30 cellular contexts compared by ENCODE assay signal in genomic region chr1:100485855-100486258, GRCh38. TPM values are rescaled to one million over a fixed set of nuclear protein-coding genes. Genes with fewer than 3 reads are reported as not detected.
DNase-seq lines count a peak whose midpoint lies in the region; ATAC-seq, FAIRE-seq and TF ChIP-seq lines count a peak whose summit lies in the region.
"Had no signal": no experiment of that assay in that cellular context is flagged by ENCODE, and none has a peak within 500 bp of the region (broad histone marks: within the 10 kb centered on the region; RNA-seq: fewer than 3 reads in every experiment).

No MANE protein-coding gene starts in this region.

- H3K27me3 ChIP-seq in mammary epithelial cell (ENCODE audit: insufficient read depth, low read length) (no peaks in the 10 kb centered on the region), RWPE2 (ENCODE audit: insufficient read depth, poor library complexity, severe bottlenecking) (no peaks in the 10 kb centered on the region)
- H3K27me3 ChIP-seq: BE2C had no signal

- intact Hi-C loops in mammary epithelial cell (cut with micrococcal nuclease) (no loop called here), MCF 10A (cut with micrococcal nuclease) (no loop called here)

- in situ Hi-C loops in mammary epithelial cell (cut with MboI; ENCODE audit: low sequenced_read_pairs in 2 of 2): no loop called here

- no peak overlapping the region for H3K4me3 Mint-ChIP-seq in MCF 10A (ENCODE audit: unreplicated experiment)
- H3K4me3 Mint-ChIP-seq: nephron progenitor cell; stimulated activated memory B cell treated with anti-CD40 and anti-IgM and Interleukin-4, amounts not matched to agents 10 μg/mL and 1 μg/mL and 100 μg/mL, for 72 hours; T-helper 1 cell treated with Interleukin-12 subunit alpha and Interleukin-12 subunit beta and Interleukin-4 antibody, amounts not matched to agents 30 μg/mL and 1 μg/mL, for 36 hours; type B pancreatic cell had no signal

- H4K20me1 ChIP-seq in mammary epithelial cell (ENCODE audit: insufficient read depth, low read length): no peaks in the 10 kb centered on the region

- no peaks in the 10 kb centered on the region for H3K36me3 Mint-ChIP-seq in MCF 10A (ENCODE audit: insufficient read depth, unreplicated experiment)

- H3K4me2 ChIP-seq in mammary epithelial cell (ENCODE audit: insufficient read depth, low read depth, low read length): no peak overlapping the region
- H3K4me2 ChIP-seq: KMS-11 had no signal

- no peaks in the 10 kb centered on the region for H3K4me1 Mint-ChIP-seq in MCF 10A (ENCODE audit: insufficient read depth, unreplicated experiment)
- H3K4me1 Mint-ChIP-seq: stimulated activated memory B cell treated with anti-CD40 and anti-IgM and Interleukin-4, amounts not matched to agents 10 μg/mL and 1 μg/mL and 100 μg/mL, for 72 hours had no signal

- H3K9me3 ChIP-seq in mammary epithelial cell (replicated peaks; ENCODE audit: insufficient read depth, low read length) (no peaks in the 10 kb centered on the region), RWPE2 (ENCODE audit: severe bottlenecking) (no peaks in the 10 kb centered on the region)
- H3K9me3 ChIP-seq: BE2C had no signal

- no peak overlapping the region for H3K27ac Mint-ChIP-seq in MCF 10A (ENCODE audit: low read depth, unreplicated experiment)
- H3K27ac Mint-ChIP-seq: nephron progenitor cell; stimulated activated memory B cell treated with anti-CD40 and anti-IgM and Interleukin-4, amounts not matched to agents 10 μg/mL and 1 μg/mL and 100 μg/mL, for 72 hours; T-helper 1 cell treated with Interleukin-12 subunit alpha and Interleukin-12 subunit beta and Interleukin-4 antibody, amounts not matched to agents 30 μg/mL and 1 μg/mL, for 36 hours; type B pancreatic cell had no signal

- no peaks in the 10 kb centered on the region for H3K27me3 Mint-ChIP-seq in MCF 10A (ENCODE audit: insufficient read depth, unreplicated experiment)
- H3K27me3 Mint-ChIP-seq: stimulated activated memory B cell treated with anti-CD40 and anti-IgM and Interleukin-4, amounts not matched to agents 10 μg/mL and 1 μg/mL and 100 μg/mL, for 72 hours; type B pancreatic cell had no signal

- no peaks in the 10 kb centered on the region for H3K79me2 ChIP-seq in mammary epithelial cell (ENCODE audit: insufficient read depth, low read length)

- CTCF ChIA-PET in mammary epithelial cell (lab: Charles Lee; ENCODE audit: low non-redundant PET): no interaction called here
- CTCF ChIA-PET in MCF 10A (lab: Yijun Ruan, JAX): interaction anchor here (0.7 to 1.5 kb wide), 2 partner anchors 53 to 382 kb away, joined by 3 to 8 read pairs; no protein-coding TSS in a partner anchor

- H2AFZ ChIP-seq in mammary epithelial cell (ENCODE audit: low read depth, low read length): no peak overlapping the region

- no peak overlapping the region for H3K9ac ChIP-seq in mammary epithelial cell (ENCODE audit: insufficient read depth, low read length)
- H3K9ac ChIP-seq: KMS-11 had no signal

- POLR2A ChIA-PET in MCF 10A (lab: Yijun Ruan, JAX): no interaction called here

- H3K36me3 ChIP-seq in mammary epithelial cell (ENCODE audit: insufficient read depth, low read length) (no peaks in the 10 kb centered on the region), RWPE2 (ENCODE audit: low read depth) (no peaks in the 10 kb centered on the region)
- H3K36me3 ChIP-seq: BE2C had no signal

- H3K9me3 Mint-ChIP-seq in MCF 10A (ENCODE audit: unreplicated experiment): no peaks in the 10 kb centered on the region
- H3K9me3 Mint-ChIP-seq: nephron progenitor cell; stimulated activated memory B cell treated with anti-CD40 and anti-IgM and Interleukin-4, amounts not matched to agents 10 μg/mL and 1 μg/mL and 100 μg/mL, for 72 hours; T-helper 1 cell treated with Interleukin-12 subunit alpha and Interleukin-12 subunit beta and Interleukin-4 antibody, amounts not matched to agents 30 μg/mL and 1 μg/mL, for 36 hours; type B pancreatic cell had no signal

- WGBS in mammary epithelial cell (ENCODE audit: low coverage, missing lambda C conversion rate): 90% methylated on average over 2 of the region's 2 CpGs

- H3K27ac ChIP-seq in mammary epithelial cell (ENCODE audit: insufficient read depth, low read depth, low read length) (no peak overlapping the region), RWPE2 (ENCODE audit: poor library complexity, severe bottlenecking) (no peak overlapping the region)
- H3K27ac ChIP-seq: KMS-11 had no signal

- no peaks in the 10 kb centered on the region for H3K4me1 ChIP-seq in mammary epithelial cell (ENCODE audit: insufficient read depth, low read length)
- H3K4me1 ChIP-seq in RWPE2 (ENCODE audit: insufficient read depth, poor library complexity, severe bottlenecking): no peaks in the 10 kb centered on the region
- H3K4me1 ChIP-seq: BE2C had no signal

- BruUV-seq in mammary epithelial cell (replicated peaks; lab: Mats Ljungman, UMichigan): no TSS peak
- BruUV-seq in MCF 10A (replicated peaks; lab: Mats Ljungman, UMichigan): no TSS peak

- H3K4me3 ChIP-seq in mammary epithelial cell (replicated peaks in 1 of 3; ENCODE audit: insufficient read depth in 1 of 3, low read depth in 2 of 3, low read length in 3 of 3): no peak overlapping the region
- no peak overlapping the region for H3K4me3 ChIP-seq in RWPE2 (ENCODE audit: severe bottlenecking)

- peak; percentile 61 for FAIRE-seq in islet of Langerhans (lab: Jason Lieb, UNC)

- DNase-seq in mammary epithelial cell (peak; percentile 2), MCF 10A (ENCODE audit: unreplicated experiment) (no peak), RWPE2 (ENCODE audit: low spot score) (no peak), retina (no peak), HK-2 (ENCODE audit: unreplicated experiment) (no peak), DMS153 treated with DMSO at 0.1 percent for 48 hours (lab: John Stamatoyannopoulos, UW; ENCODE audit: unreplicated experiment) (no peak)
- DNase-seq: ACHN; activated CD4-positive, alpha-beta T cell treated with anti-CD3 and anti-CD28 coated beads for 48 hours; activated CD8-positive, alpha-beta memory T cell treated with anti-CD3 and anti-CD28 coated beads for 24 hours; activated T-cell treated with anti-CD3 and anti-CD28 coated beads, Interleukin-2, amount 50 U/mL, for 1 hour; BE2C; DMS79; GDM1; HCEC 1CT; NCI-H187; NCI-H226; nephron progenitor cell; posterior cingulate gyrus; RPMI8226; stimulated activated CD4-positive, alpha-beta T cell treated with anti-CD3 and anti-CD28 coated beads, Interleukin-4, amount 100 ng/mL, for 24 hours; substantia nigra had no signal

- TF ChIP-seq CTCF in mammary epithelial cell (conservative IDR thresholded peaks at IDR 0.05 in 1 of 2, IDR thresholded peaks at IDR 0.05 in 1 of 2; ENCODE audit: extremely low read depth in 1 of 2, insufficient read depth in 1 of 2, low read depth in 1 of 2, low read length in 2 of 2): no peak
- TF ChIP-seq CTCF in MCF 10A (IDR thresholded peaks at IDR 0.05; ENCODE audit: unreplicated experiment): no peak
- TF ChIP-seq CTCF in RWPE2 (IDR thresholded peaks at IDR 0.05; ENCODE audit: poor library complexity, severe bottlenecking): no peak

- dilution Hi-C loops in mammary epithelial cell (cut with HindIII; ENCODE audit: low sequenced_read_pairs): no loop called here

- ATAC-seq in RWPE2 (ENCODE audit: low read depth) (peak; percentile 46; the same call in 1 of the 3 replicates), HG02571 (IDR thresholded peaks at IDR 0.05; ENCODE audit: unreplicated experiment) (no peak)
- ATAC-seq: sciatic nerve; stimulated activated memory B cell treated with anti-CD40 and anti-IgM and Interleukin-4, amounts not matched to agents 10 μg/mL and 1 μg/mL and 100 μg/mL, for 72 hours had no signal

RNA-seq across cellular contexts. Expression of gene GPR88, which starts 52.1 kb away (rescaled TPM):
- total RNA-seq in mammary epithelial cell (not detected), MCF 10A (2022) (not detected in 2 replicates)
- not detected for polyA plus RNA-seq in mammary epithelial cell
- not detected for polyA minus RNA-seq in mammary epithelial cell
- total RNA-seq: kidney epithelial cell, lung microvascular endothelial cell had no signal
